ENCODE assay signal across 13 cellular contexts in the genomic region with DNA sequence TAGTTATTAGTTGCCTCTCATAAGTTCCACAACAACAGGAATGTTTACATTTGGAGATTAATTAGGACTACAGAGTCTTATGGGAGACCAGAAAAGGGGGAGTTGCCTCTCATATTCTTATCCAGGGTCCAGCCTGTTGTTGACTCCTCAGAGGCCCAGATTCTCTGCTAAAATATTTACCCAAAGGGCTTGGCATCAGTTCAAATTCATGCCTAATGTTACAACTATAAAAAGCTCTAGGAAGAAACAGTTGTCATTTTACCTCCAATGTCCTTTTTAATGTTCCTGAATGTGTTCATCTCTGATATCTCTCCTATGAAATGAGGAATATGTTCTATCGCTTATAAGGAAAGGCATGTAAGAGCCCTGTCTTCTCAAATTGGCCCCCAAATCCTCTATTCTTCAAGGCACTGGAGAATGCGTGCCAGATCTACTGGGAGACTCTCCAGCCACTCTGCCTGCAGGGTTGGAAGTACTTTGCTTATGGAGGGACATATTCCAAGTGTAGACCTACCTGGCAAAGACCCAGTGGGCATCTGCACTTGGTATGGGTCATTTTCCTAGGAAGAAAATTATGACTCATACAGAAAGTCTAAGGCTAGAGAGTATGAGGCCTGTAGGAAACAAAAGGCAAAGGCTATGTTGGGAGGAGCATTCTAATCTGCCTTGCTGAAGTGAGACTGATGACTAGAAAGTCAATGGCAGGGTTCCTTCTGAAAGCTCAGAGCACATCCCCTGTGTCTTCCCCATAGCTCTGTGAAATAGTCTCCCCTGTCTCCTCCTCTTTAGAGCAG.
DNase-seq lines count a peak whose midpoint lies in the region; ATAC-seq lines count a peak whose summit lies in the region.
"Had no signal": no experiment of that assay in that cellular context is flagged by ENCODE, and none has a peak within 500 bp of the region (broad histone marks: within the 10 kb centered on the region; RNA-seq: fewer than 3 reads in every experiment).

No MANE protein-coding gene starts in this region.

- H3K9me3 Mint-ChIP-seq in activated naive CD8-positive, alpha-beta T cell treated with anti-CD3 and anti-CD28 coated beads, Interleukin-2, amount 10 ng/mL, durations not matched to agents 7 days and 5 days = peaks cover 10% of the 10 kb centered on the region

- peaks cover 17% of the 10 kb centered on the region for H3K4me1 Mint-ChIP-seq in activated naive CD8-positive, alpha-beta T cell treated with anti-CD3 and anti-CD28 coated beads, Interleukin-2, amount 10 ng/mL, durations not matched to agents 7 days and 5 days

- H3K27ac Mint-ChIP-seq in activated naive CD8-positive, alpha-beta T cell treated with anti-CD3 and anti-CD28 coated beads, Interleukin-2, amount 10 ng/mL, durations not matched to agents 7 days and 5 days = peak overlapping the region; percentile 19

- peaks cover 6% of the 10 kb centered on the region for H3K27me3 Mint-ChIP-seq in activated naive CD8-positive, alpha-beta T cell treated with anti-CD3 and anti-CD28 coated beads, Interleukin-2, amount 10 ng/mL, durations not matched to agents 7 days and 5 days

- no peak for ATAC-seq in activated naive CD8-positive, alpha-beta T cell treated with anti-CD3 and anti-CD28 coated beads, Interleukin-2, amount 10 ng/mL, durations not matched to agents 7 days and 5 days (ENCODE audit: low read depth)
- ATAC-seq in GM21825 (IDR thresholded peaks at IDR 0.05; ENCODE audit: unreplicated experiment) = no peak
- ATAC-seq: mucosa of descending colon had no signal

- DNase-seq in A172 (ENCODE audit: low spot score) (peak; percentile 22), GM03348 (ENCODE audit: low spot score) (peak; percentile 8), fibroblast of the conjunctiva (ENCODE audit: low read depth) (peak; percentile 22), kidney glomerular epithelial cell (lab: John Stamatoyannopoulos, UW) (no peak), NCI-H1694 treated with DMSO at 0.1 percent for 48 hours (lab: John Stamatoyannopoulos, UW) (no peak), D341Med (ENCODE audit: low spot score) (no peak)
- DNase-seq in activated naive CD8-positive, alpha-beta T cell treated with anti-CD3 and anti-CD28 coated beads, Interleukin-2, amount 10 ng/mL, durations not matched to agents 7 days and 5 days = no peak
- DNase-seq: activated CD4-positive, alpha-beta T cell treated with anti-CD3 and anti-CD28 coated beads for 48 hours; kidney; mucosa of descending colon; NCI-H82; stimulated activated CD4-positive, alpha-beta T cell treated with anti-CD3 and anti-CD28 coated beads, Interleukin-12 subunit alpha, Interleukin-12 subunit beta, amount 100 ng/mL, for 4 hours had no signal

- POLR2A ChIA-PET in activated naive CD8-positive, alpha-beta T cell treated with anti-CD3 and anti-CD28 coated beads, Interleukin-2, amount 10 ng/mL, durations not matched to agents 7 days and 5 days (lab: Charles Lee) = no interaction called here

- H3K36me3 Mint-ChIP-seq in activated naive CD8-positive, alpha-beta T cell treated with anti-CD3 and anti-CD28 coated beads, Interleukin-2, amount 10 ng/mL, durations not matched to agents 7 days and 5 days = peaks cover 5% of the 10 kb centered on the region

- H3K4me3 Mint-ChIP-seq in activated naive CD8-positive, alpha-beta T cell treated with anti-CD3 and anti-CD28 coated beads, Interleukin-2, amount 10 ng/mL, durations not matched to agents 7 days and 5 days = no peak overlapping the region

Comparison
In these comparisons a context has a peak if more than half of its experiments do, and no peak if none do; other contexts are left out.
1. DNase-seq: peak in A172 (single experiment), GM03348 (single experiment) and fibroblast of the conjunctiva (single experiment); none in activated naive CD8-positive, alpha-beta T cell treated with anti-CD3 and anti-CD28 coated beads, Interleukin-2, amount 10 ng/mL, durations not matched to agents 7 days and 5 days (single experiment), kidney glomerular epithelial cell (single experiment), NCI-H1694 treated with DMSO at 0.1 percent for 48 hours (single experiment) and D341Med (single experiment).